In genomic region chr10:100736809-100737358, GRCh38 we compare ENCODE assay signal across 18 cellular contexts. TPM values are rescaled to one million over a fixed set of nuclear protein-coding genes. Genes with fewer than 3 reads are reported as not detected.
DNase-seq lines count a peak whose midpoint lies in the region; ATAC-seq, FAIRE-seq and TF ChIP-seq lines count a peak whose summit lies in the region.
"Had no signal": no experiment of that assay in that cellular context is flagged by ENCODE, and none has a peak within 500 bp of the region (broad histone marks: within the 10 kb centered on the region; RNA-seq: fewer than 3 reads in every experiment).

No MANE protein-coding gene starts in this region.

- H3K4me1 ChIP-seq in Panc1 (ENCODE audit: control insufficient read depth, insufficient read depth, low read length) (peaks cover 58% of the 10 kb centered on the region), H1 (replicated peaks in 1 of 4; ENCODE audit: control insufficient read depth in 3 of 4, insufficient read depth in 4 of 4, low read length in 3 of 4) (peaks cover 0 to 26% (median 22%) of the 10 kb centered on the region in 4 experiments; a peak in 6 of 7 replicates), GM23248 (ENCODE audit: insufficient read depth) (no peaks in the 10 kb centered on the region)

- H3K27ac Mint-ChIP-seq in nephron, result peak overlapping the region; percentile 57 to 99 (median 83)
- H3K27ac Mint-ChIP-seq: activated CD8-positive, alpha-beta T cell treated with anti-CD3 and anti-CD28 coated beads, Interleukin-2, amount 10 ng/mL, durations not matched to agents 7 days and 5 days had no signal

- H3K36me3 ChIP-seq in Panc1 (ENCODE audit: control insufficient read depth, insufficient read depth, low read length) (no peaks in the 10 kb centered on the region), H1 (ENCODE audit: control insufficient read depth in 2 of 4, insufficient read depth in 4 of 4, low read length in 3 of 4) (peaks cover 0 to 9% (median 0%) of the 10 kb centered on the region in 4 experiments; a peak in 1 of 8 replicates), GM23248 (ENCODE audit: low read depth) (no peaks in the 10 kb centered on the region)
- H3K36me3 ChIP-seq: heart right ventricle, prostate gland had no signal

- H4K20me1 ChIP-seq in H1 (replicated peaks in 1 of 2; ENCODE audit: control insufficient read depth in 1 of 2, insufficient read depth in 2 of 2, low read length in 2 of 2), result peaks cover 17 to 32% of the 10 kb centered on the region in 2 experiments
- no peaks in the 10 kb centered on the region for H4K20me1 ChIP-seq in GM23248 (ENCODE audit: insufficient read depth)

- in situ Hi-C loops in Panc1 (cut with HindIII; ENCODE audit: low pct_unique_long_range_greater_than_20kb, low sequenced_read_pairs) (no loop called here), GM23248 (cut with MboI) (no loop called here)

- no peaks in the 10 kb centered on the region for H3K79me1 ChIP-seq in H1 (ENCODE audit: low read depth, low read length)

- H3K4me2 ChIP-seq in H1 (ENCODE audit: insufficient read depth in 1 of 2, low read depth in 2 of 2, low read length in 2 of 2) (peak overlapping the region; percentile 45 to 58), GM23248 (ENCODE audit: unreplicated experiment) (no peak overlapping the region)

- CTCF ChIA-PET in Panc1 (lab: Charles Lee) (no interaction called here), H1 (lab: Charles Lee; ENCODE audit: partially characterized antibody) (interaction anchor here (0.8 to 3.8 kb wide), 6 partner anchors 25 to 260 kb away, joined by 3 to 16 read pairs (median 4); no protein-coding TSS in a partner anchor)

- H3K4ac ChIP-seq in H1 (replicated peaks; ENCODE audit: insufficient read length, low read depth, low read length), result no peak overlapping the region

- no peaks in the 10 kb centered on the region for H3K9me2 ChIP-seq in GM23248 (ENCODE audit: insufficient read depth)

- peaks cover 14% of the 10 kb centered on the region; the same call in 1 of the 2 replicates for H3K23me2 ChIP-seq in H1 (ENCODE audit: low read depth, low read length)

- peak overlapping the region; percentile 35; the same call in 1 of the 2 replicates for H2BK5ac ChIP-seq in H1 (ENCODE audit: low read depth, low read length)

- 15% methylated on average over 7 of the region's 7 CpGs; no CpG with 5 or more reads in 1 of the 2 experiments for WGBS in H1 (ENCODE audit: extremely low coverage in 1 of 2, insufficient coverage in 1 of 2, insufficient read length in 1 of 2, insufficient replicate concordance in 2 of 2, low coverage in 1 of 2, low lambda C conversion rate in 2 of 2, missing lambda C conversion rate in 1 of 2), 2 experiments
- 33 to 40% methylated on average over 7 of the region's 7 CpGs for WGBS in GM23248 (ENCODE audit: low coverage in 1 of 2, low lambda C conversion rate in 2 of 2, missing lambda C conversion rate in 2 of 2), 2 experiments

- no peak overlapping the region for H3K9ac ChIP-seq in H1 (replicated peaks in 1 of 4; ENCODE audit: extremely low read depth in 1 of 4, low read depth in 3 of 4, low read length in 3 of 4)
- no peak overlapping the region for H3K9ac ChIP-seq in GM23248

- no peaks in the 10 kb centered on the region for H3K36me3 Mint-ChIP-seq in nephron (ENCODE audit: low read depth)

- H3K9me3 ChIP-seq in Panc1 (ENCODE audit: control insufficient read depth, insufficient read depth, low read depth, low read length), result no peaks in the 10 kb centered on the region
- H3K9me3 ChIP-seq in H1 (ENCODE audit: insufficient read depth in 2 of 2, low read depth in 1 of 2, low read length in 1 of 2), result no peaks in the 10 kb centered on the region
- H3K9me3 ChIP-seq in GM23248 (ENCODE audit: low read depth), result no peaks in the 10 kb centered on the region
- H3K9me3 ChIP-seq: heart right ventricle, prostate gland had no signal

- H4K91ac ChIP-seq in H1 (replicated peaks; ENCODE audit: insufficient read length, low read length), result no peak overlapping the region

- peak overlapping the region; percentile 99 for H3K27ac ChIP-seq in Panc1 (ENCODE audit: low read length)
- no peak overlapping the region for H3K27ac ChIP-seq in H1 (ENCODE audit: low read depth, low read length)
- no peak overlapping the region for H3K27ac ChIP-seq in GM23248
- H3K27ac ChIP-seq: heart right ventricle, prostate gland had no signal

- peak; percentile 53 for DNase-seq in ELF-1 (ENCODE audit: low read depth, low spot score)
- no peak for DNase-seq in Panc1 (ENCODE audit: low read depth, low spot score)
- no peak for DNase-seq in H1 (ENCODE audit: low read depth in 1 of 2, low spot score in 2 of 2)
- DNase-seq in GM23248, result no peak
- DNase-seq in dermis blood vessel endothelial cell, result no peak
- DNase-seq in NOMO-1 treated with dmso at 0.1 percent for 144 hours (lab: John Stamatoyannopoulos, UW; ENCODE audit: unreplicated experiment), result no peak
- DNase-seq: activated effector memory CD4-positive, alpha-beta T cell treated with Interleukin-2 at 50 U/mL for 16 hours; AML-193; heart right ventricle; NCI-H187; NCI-H524; OCI-M1 had no signal

- H2BK120ac ChIP-seq in H1 (replicated peaks; ENCODE audit: low read depth, low read length), result no peak overlapping the region

- no peak overlapping the region for H3K14ac ChIP-seq in H1 (ENCODE audit: insufficient read length)

- no TSS peak for BruUV-seq in Panc1 (replicated peaks; lab: Mats Ljungman, UMichigan)

- H3K56ac ChIP-seq in H1 (replicated peaks; ENCODE audit: insufficient read length, low read depth, low read length), result no peak overlapping the region

- H2BK20ac ChIP-seq in H1 (ENCODE audit: low read length), result peak overlapping the region; percentile 61; the same call in 1 of the 2 replicates

- no peak overlapping the region for H3K23ac ChIP-seq in H1 (ENCODE audit: insufficient read length)

- no peak overlapping the region for H2AK5ac ChIP-seq in H1 (ENCODE audit: low read depth, low read length)

- H3K9me3 Mint-ChIP-seq in nephron, result no peaks in the 10 kb centered on the region

- H4K8ac ChIP-seq in H1 (ENCODE audit: extremely low read depth, insufficient read depth, low read length), result no peak overlapping the region

- H2BK12ac ChIP-seq in H1 (ENCODE audit: low read depth, low read length), result peak overlapping the region; percentile 75; the same call in 1 of the 2 replicates

- TF ChIP-seq RAD21 in H1 (IDR thresholded peaks at IDR 0.05 in 1 of 2, conservative IDR thresholded peaks at IDR 0.05 in 1 of 2; ENCODE audit: low read depth in 2 of 2, low read length in 2 of 2), result no peak

- no peak for FAIRE-seq in H1 (lab: Jason Lieb, UNC)
- FAIRE-seq: D721Med, GM19239 had no signal

- peak overlapping the region; percentile 48 for H3K18ac ChIP-seq in H1 (ENCODE audit: extremely low read depth, low read length)

- H2AFZ ChIP-seq in H1 (ENCODE audit: low read length) (no peak overlapping the region), GM23248 (no peak overlapping the region)

- TF ChIP-seq CTCF in Panc1 (IDR thresholded peaks at IDR 0.05), result no peak
- TF ChIP-seq CTCF in H1 (IDR thresholded peaks at IDR 0.05; ENCODE audit: control extremely low read depth in 1 of 3, insufficient read depth in 1 of 3, low read depth in 1 of 3, low read length in 3 of 3), result no peak
- TF ChIP-seq CTCF in nephron (IDR thresholded peaks at IDR 0.05; ENCODE audit: unreplicated experiment in 3 of 3), result no peak

- no peak overlapping the region for H4K5ac ChIP-seq in H1 (ENCODE audit: insufficient read length, low read depth, low read length)

- H3F3A ChIP-seq in GM23248 (ENCODE audit: insufficient read depth), result no peaks in the 10 kb centered on the region

- H3K27me3 ChIP-seq in Panc1 (ENCODE audit: control insufficient read depth, insufficient read depth, low read length), result no peaks in the 10 kb centered on the region
- peaks cover 92 to 100% (median 100%) of the 10 kb centered on the region in 4 experiments for H3K27me3 ChIP-seq in H1 (replicated peaks in 1 of 4; ENCODE audit: control insufficient read depth in 3 of 4, extremely low read depth in 1 of 4, insufficient read depth in 3 of 4, low read length in 3 of 4)
- H3K27me3 ChIP-seq in GM23248 (replicated peaks; ENCODE audit: insufficient read depth), result peaks cover 98% of the 10 kb centered on the region

- H3K79me2 ChIP-seq in H1 (ENCODE audit: control insufficient read depth in 1 of 2, insufficient read depth in 2 of 2, low read length in 2 of 2) (no peaks in the 10 kb centered on the region), GM23248 (ENCODE audit: insufficient read depth) (no peaks in the 10 kb centered on the region)

- H3K4me3 Mint-ChIP-seq in nephron, result peak overlapping the region; percentile 82 to 88 (median 84)

- no peak for TF ChIP-seq POLR2A in H1 (IDR thresholded peaks at IDR 0.05; ENCODE audit: control extremely low read depth in 1 of 2, low read depth in 2 of 2, low read length in 2 of 2)

- no peak for TF ChIP-seq EP300 in H1 (IDR thresholded peaks at IDR 0.05; ENCODE audit: borderline replicate concordance in 1 of 2, low read depth in 2 of 2, low read length in 2 of 2)

- peak overlapping the region; percentile 46; the same call in 1 of the 2 replicates for H2BK15ac ChIP-seq in H1 (ENCODE audit: low read length)

- POLR2A ChIA-PET in Panc1 (lab: Charles Lee) (no interaction called here), H1 (lab: Charles Lee; ENCODE audit: partially characterized antibody) (interaction anchor here (0.7 to 2.8 kb wide), 5 partner anchors 8 to 313 kb away, joined by 3 to 7 read pairs (median 3); no protein-coding TSS in a partner anchor)

- ATAC-seq in Panc1 (no peak), HG03097 (IDR thresholded peaks at IDR 0.05; ENCODE audit: low FRiP score, unreplicated experiment) (no peak)

- intact Hi-C loops in Panc1 (cut with micrococcal nuclease; ENCODE audit: unreplicated experiment), result no loop called here

- H3K4me1 Mint-ChIP-seq in nephron, result peaks cover 35% of the 10 kb centered on the region

- peak overlapping the region; percentile 54 to 77 for H3K4me3 ChIP-seq in Panc1 (ENCODE audit: low read depth in 2 of 2, low read length in 2 of 2)
- H3K4me3 ChIP-seq in H1 (ENCODE audit: extremely low read depth in 1 of 4, insufficient read depth in 2 of 4, low read depth in 3 of 4, low read length in 4 of 4), result peak overlapping the region in 1 of 4 experiments; percentile 37; a peak in 2 of 8 replicates
- H3K4me3 ChIP-seq in GM23248, result no peak overlapping the region
- H3K4me3 ChIP-seq: prostate gland had no signal

- H3K27me3 Mint-ChIP-seq in nephron (ENCODE audit: low read depth), result peaks cover 100% of the 10 kb centered on the region

RNA-seq across cellular contexts. Expression of gene PAX2, which starts 8.5 kb away (rescaled TPM):
- total RNA-seq in Panc1 (2021; ENCODE audit: unreplicated experiment) (72.3 TPM), dermis blood vessel endothelial cell (0.14 and 0.51 TPM in 2 replicates)
- polyA plus RNA-seq in Panc1 (2012; ENCODE audit: insufficient read length), result 71.5 TPM
- total RNA-seq in H1 (2021; fragmentation: NEBNext Ultra II Directional; extraction: Animal tissue kit (Norgen Biotek cat#: 25700)), result not detected in 2 replicates
- polyA plus RNA-seq in H1 (2011; rRNA removed) (0.02 TPM in 1 of 2 replicates, not detected in the other), GM23248 (2016; fragmentation: Nextera tagmentation; extraction: Ambion mirVana) (not detected in 2 replicates)
- not detected for polyA plus RNA-seq in H1 (2011; cell fraction: cytosol; rRNA removed)
- not detected for polyA plus RNA-seq in H1 (2011; cell fraction: nucleus; rRNA removed)
- 0.05 TPM in 1 of 4 replicates, not detected in the others for polyA plus RNA-seq in H1 (2012, experiment 1 of 2)
- not detected for polyA plus RNA-seq in H1 (2012, experiment 2 of 2)
- not detected for polyA plus RNA-seq in H1 (2013, experiment 1 of 2)
- 0.06 TPM for polyA plus RNA-seq in H1 (2013, experiment 2 of 2)
- not detected in 2 replicates for polyA minus RNA-seq in H1 (2011; rRNA and poly(A)+ RNA removed)
- not detected for polyA minus RNA-seq in H1 (2011; cell fraction: cytosol; rRNA and poly(A)+ RNA removed)
- polyA minus RNA-seq in H1 (2011; cell fraction: nucleus; rRNA and poly(A)+ RNA removed), result not detected
- not detected in 2 replicates for total RNA-seq in GM23248 (2014; rRNA removed; shearing (Covaris generic))
- total RNA-seq: activated CD8-positive, alpha-beta T cell treated with anti-CD3 and anti-CD28 coated beads, Interleukin-2, amount 10 ng/mL, durations not matched to agents 7 days and 5 days; heart right ventricle had no signal
- polyA plus RNA-seq: heart right ventricle had no signal

Comparison
In these comparisons a context has a peak if more than half of its experiments do, and no peak if none do; other contexts are left out.
1. RNA of gene PAX2, which starts 8.5 kb away (total RNA-seq): 72.3 TPM in Panc1 (single experiment); 0.14 to 0.51 TPM in dermis blood vessel endothelial cell, not detected in H1 and not detected in GM23248; every median in the first group is over 10 times any median in the second.